In genomic region chr14:105367116-105368031, GRCh38 we compare ENCODE assay signal across 24 cellular contexts. TPM values are rescaled to one million over a fixed set of nuclear protein-coding genes. Genes with fewer than 3 reads are reported as not detected.
DNase-seq lines count a peak whose midpoint lies in the region; ATAC-seq, FAIRE-seq and TF ChIP-seq lines count a peak whose summit lies in the region.
"Had no signal": no experiment of that assay in that cellular context is flagged by ENCODE, and none has a peak within 500 bp of the region (broad histone marks: within the 10 kb centered on the region; RNA-seq: fewer than 3 reads in every experiment).

No MANE protein-coding gene starts in this region.

- H3K27me3 Mint-ChIP-seq in astrocyte (ENCODE audit: low read depth, unreplicated experiment), result no peaks in the 10 kb centered on the region
- H3K27me3 Mint-ChIP-seq: CD4-positive, alpha-beta T cell had no signal

- peaks cover 2% of the 10 kb centered on the region for H3K9me3 Mint-ChIP-seq in astrocyte (ENCODE audit: unreplicated experiment)
- H3K9me3 Mint-ChIP-seq: CD4-positive, alpha-beta T cell; IgD-negative memory B cell had no signal

- no peaks in the 10 kb centered on the region for H3K9me3 ChIP-seq in astrocyte (ENCODE audit: insufficient read depth, low read depth, low read length)
- H3K9me3 ChIP-seq: BLaER1 treated with 17β-estradiol and CSF1 and Interleukin-3, amounts not matched to agents 10 nM and 100 nM; SJSA1 had no signal

- H3K27me3 ChIP-seq in astrocyte (ENCODE audit: insufficient read depth, low read length), result no peaks in the 10 kb centered on the region
- no peaks in the 10 kb centered on the region for H3K27me3 ChIP-seq in layer of hippocampus (ENCODE audit: control insufficient read depth, insufficient read depth, low read length)
- H3K27me3 ChIP-seq: SJSA1 had no signal

- peaks cover 13% of the 10 kb centered on the region for H4K20me1 ChIP-seq in astrocyte (ENCODE audit: insufficient read depth, low read length)

- no peaks in the 10 kb centered on the region for H3K79me2 ChIP-seq in astrocyte (ENCODE audit: insufficient read depth, low read length)

- H3K9ac ChIP-seq in astrocyte (ENCODE audit: low read length), result no peak overlapping the region
- H3K9ac ChIP-seq: KMS-11 had no signal

- peaks cover 4% of the 10 kb centered on the region for H3K4me1 ChIP-seq in astrocyte (ENCODE audit: insufficient read depth, low read length)

- H3K27ac ChIP-seq in astrocyte (ENCODE audit: low read depth, low read length), result no peak overlapping the region
- peak overlapping the region; percentile 64 for H3K27ac ChIP-seq in layer of hippocampus (ENCODE audit: low read depth, low read length)
- H3K27ac ChIP-seq in temporal lobe (ENCODE audit: low read depth, low read length), result peak overlapping the region; percentile 86
- H3K27ac ChIP-seq: BLaER1 treated with 17β-estradiol and CSF1 and Interleukin-3, amounts not matched to agents 10 nM and 100 nM; KMS-11; SJSA1 had no signal

- peaks cover 3% of the 10 kb centered on the region for H3K4me1 Mint-ChIP-seq in astrocyte (ENCODE audit: low read depth, unreplicated experiment)

- peaks cover 14% of the 10 kb centered on the region for H3K36me3 Mint-ChIP-seq in astrocyte (ENCODE audit: low read depth, unreplicated experiment)
- H3K36me3 Mint-ChIP-seq: IgD-negative memory B cell had no signal

- intact Hi-C loops in left cardiac atrium (cut with DNase I), result no loop called here
- intact Hi-C loops in cardiac septum (cut with DNase I), result no loop called here

- no peak for TF ChIP-seq CTCF in astrocyte (IDR thresholded peaks at IDR 0.05; ENCODE audit: insufficient read depth, low read depth, low read length)

- no peak overlapping the region for H3K4me2 ChIP-seq in astrocyte (ENCODE audit: low read length)
- H3K4me2 ChIP-seq: BLaER1 treated with 17β-estradiol and CSF1 and Interleukin-3, amounts not matched to agents 10 nM and 100 nM; KMS-11 had no signal

- H3K27ac Mint-ChIP-seq in astrocyte (ENCODE audit: unreplicated experiment), result peak overlapping the region; percentile 41
- H3K27ac Mint-ChIP-seq: CD4-positive, alpha-beta T cell had no signal

- no peaks in the 10 kb centered on the region for H3K36me3 ChIP-seq in astrocyte (ENCODE audit: insufficient read depth, low read length)

- H3K4me3 ChIP-seq in astrocyte (ENCODE audit: insufficient read depth, low read depth, low read length), result no peak overlapping the region
- H3K4me3 ChIP-seq: BLaER1 treated with 17β-estradiol and CSF1 and Interleukin-3, amounts not matched to agents 10 nM and 100 nM; SJSA1 had no signal

- ATAC-seq in left cardiac atrium (no peak), GM18511 (IDR thresholded peaks at IDR 0.05; ENCODE audit: unreplicated experiment) (no peak)

- no peak for FAIRE-seq in astrocyte (lab: Jason Lieb, UNC)
- FAIRE-seq: A204.1, D721Med, H54, RCC 7860 had no signal

- no peak overlapping the region for H3K4me3 Mint-ChIP-seq in astrocyte (ENCODE audit: unreplicated experiment)
- H3K4me3 Mint-ChIP-seq: CD4-positive, alpha-beta T cell had no signal

- peak; percentile 26 for DNase-seq in left cardiac atrium
- DNase-seq in cardiac septum (ENCODE audit: low spot score), result no peak
- no peak for DNase-seq in astrocyte (ENCODE audit: low read depth)
- no peak for DNase-seq in NCI-H1417 treated with DMSO at 0.1 percent for 48 hours (lab: John Stamatoyannopoulos, UW)
- DNase-seq in T-helper 1 cell, result no peak
- DNase-seq: CD4-positive, alpha-beta T cell; MM.1S; NCI-H187; NCI-H2081 treated with DMSO at 0.1 percent for 48 hours; NCI-H2171; NCI-H345; NCI-H524; NCI-H774 had no signal

- H2AFZ ChIP-seq in astrocyte (ENCODE audit: low read depth, low read length), result no peak overlapping the region

RNA-seq across cellular contexts. Expression of gene TEX22, which starts 31.0 kb away (rescaled TPM):
- total RNA-seq in left cardiac atrium (1 to 10 TPM in 1 of 2 donors, under 1 TPM in 1; 0.77 to 1.6 TPM), cardiac septum (0.46 TPM), astrocyte (1.2 and 2.5 TPM in 2 replicates), temporal lobe (0.25 TPM)

RNA-seq across cellular contexts. Expression of gene MTA1, which starts 52.3 kb away (rescaled TPM):
- total RNA-seq in left cardiac atrium (100 to 1,000 TPM in 1 of 2 donors, 10 to 100 TPM in 1; 99.5 to 115 TPM), cardiac septum (140 TPM), astrocyte (93.7 and 111 TPM in 2 replicates), temporal lobe (48.9 TPM)

RNA-seq across cellular contexts. Expression of gene PACS2, which starts 52.8 kb away (rescaled TPM):
- total RNA-seq in left cardiac atrium, result 10 to 100 TPM; 53.4 to 55.8 TPM
- total RNA-seq in cardiac septum, result 55.1 TPM
- total RNA-seq in astrocyte, result 49.7 and 51.0 TPM in 2 replicates
- total RNA-seq in temporal lobe, result 67.9 TPM
